In genomic region chr6:55985309-55985708, GRCh38 we compare ENCODE assay signal across 35 cellular contexts.
"Had no signal": no experiment of that assay in that cellular context is flagged by ENCODE, and none has a peak within 500 bp of the region (broad histone marks: within the 10 kb centered on the region; RNA-seq: fewer than 3 reads in every experiment).

No MANE protein-coding gene starts in this region.

- H3K27ac ChIP-seq: KMS-11 had no signal

- H3K36me3 ChIP-seq: MG63 had no signal

- H3K9ac ChIP-seq: KMS-11 had no signal

- H3K4me2 ChIP-seq: KMS-11 had no signal

- DNase-seq: Karpas-422, Kasumi-1, MG63, MM.1S, MV-4-11, NCI-H1048, NCI-H1092, NCI-H1092 treated with DMSO at 0.1 percent for 48 hours, NCI-H1105, NCI-H1105 treated with DMSO at 0.1 percent for 48 hours, NCI-H1417, NCI-H1417 treated with DMSO at 0.1 percent for 48 hours, NCI-H1436, NCI-H1436 treated with DMSO at 0.1 percent for 48 hours, NCI-H146, NCI-H1694, NCI-H1694 treated with DMSO at 0.1 percent for 48 hours, NCI-H187, NCI-H187 treated with DMSO at 0.1 percent for 48 hours, NCI-H1930, NCI-H2029, NCI-H2029 treated with DMSO at 0.1 percent for 48 hours, NCI-H2081, NCI-H2081 treated with DMSO at 0.1 percent for 48 hours, NCI-H2107, NCI-H2171, NCI-H2171 treated with DMSO at 0.1 percent for 48 hours, NCI-H2227 treated with DMSO at 0.1 percent for 48 hours, NCI-H226, NCI-H345, NCI-H446, NCI-H446 treated with DMSO at 0.1 percent for 48 hours, NCI-H510A, NCI-H510A treated with DMSO at 0.1 percent for 48 hours had no signal

- H3K27me3 ChIP-seq: MG63 had no signal

- H3K9me3 ChIP-seq: MG63 had no signal

- H3K4me3 ChIP-seq: MG63 had no signal
